ENCODE assay signal across 8 cellular contexts in the genomic region with DNA sequence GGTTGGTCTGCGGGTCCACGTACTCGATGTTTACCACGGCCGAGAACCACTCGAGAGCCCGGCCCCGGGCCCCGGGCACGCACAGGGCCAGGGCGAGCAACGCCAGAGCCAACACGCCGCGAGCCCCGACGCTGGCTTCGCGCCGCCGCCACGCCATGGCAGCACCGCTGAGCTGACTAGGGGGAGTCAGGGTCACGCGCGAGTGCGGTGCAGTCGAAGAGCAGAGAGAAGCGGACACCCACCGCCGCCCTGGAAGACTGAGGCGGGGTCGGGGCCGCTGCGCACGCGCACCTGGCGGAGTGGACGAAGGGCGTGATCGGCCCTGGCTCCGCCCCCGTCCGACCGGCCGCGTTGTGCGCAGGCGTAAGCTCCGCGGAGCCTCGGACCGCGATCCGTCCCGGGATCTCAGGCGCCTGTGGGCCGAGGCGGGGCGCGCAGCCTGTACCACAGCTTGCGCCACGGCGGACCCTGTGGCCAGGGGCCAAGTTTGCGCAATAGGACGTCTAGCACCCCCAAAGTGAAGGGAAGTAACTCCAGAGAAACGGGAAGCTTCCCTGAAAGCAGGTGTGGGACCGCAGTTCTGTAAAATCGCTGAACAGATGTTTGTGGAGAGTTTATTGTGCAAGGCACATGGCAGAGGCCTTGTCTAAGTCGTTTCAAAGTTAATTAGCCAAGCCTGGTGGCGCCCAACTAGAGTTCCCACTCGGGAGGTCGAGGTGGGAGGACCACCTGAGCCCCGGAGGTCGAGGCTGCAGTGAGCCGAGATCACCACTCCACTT. TPM values are rescaled to one million over a fixed set of nuclear protein-coding genes. Genes with fewer than 3 reads are reported as not detected.
DNase-seq lines count a peak whose midpoint lies in the region; ATAC-seq and TF ChIP-seq lines count a peak whose summit lies in the region.

A gene with protein sequence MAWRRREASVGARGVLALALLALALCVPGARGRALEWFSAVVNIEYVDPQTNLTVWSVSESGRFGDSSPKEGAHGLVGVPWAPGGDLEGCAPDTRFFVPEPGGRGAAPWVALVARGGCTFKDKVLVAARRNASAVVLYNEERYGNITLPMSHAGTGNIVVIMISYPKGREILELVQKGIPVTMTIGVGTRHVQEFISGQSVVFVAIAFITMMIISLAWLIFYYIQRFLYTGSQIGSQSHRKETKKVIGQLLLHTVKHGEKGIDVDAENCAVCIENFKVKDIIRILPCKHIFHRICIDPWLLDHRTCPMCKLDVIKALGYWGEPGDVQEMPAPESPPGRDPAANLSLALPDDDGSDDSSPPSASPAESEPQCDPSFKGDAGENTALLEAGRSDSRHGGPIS (minus strand): TSS at position 270 of the 779 bp plus-strand sequence. CDS start 113 bp downstream, at position 157.

- H3K4me1 Mint-ChIP-seq in CD14-positive monocyte = peaks cover 69% of the 10 kb centered on the region

- peaks cover 26 to 36% of the 10 kb centered on the region in 2 donors for H3K36me3 Mint-ChIP-seq in CD14-positive monocyte

- peaks cover 0 to 38% (median 0%) of the 10 kb centered on the region in 4 donors for H3K4me1 ChIP-seq in right lobe of liver

- no peaks in the 10 kb centered on the region for H3K36me3 ChIP-seq in right lobe of liver

- no peak for TF ChIP-seq CTCF in CD14-positive monocyte (IDR thresholded peaks at IDR 0.05)
- TF ChIP-seq CTCF in right lobe of liver (IDR thresholded peaks at IDR 0.05) = peak in 2 of 4 donors; percentile 9 to 23

- H3K27ac ChIP-seq in right lobe of liver = peak within 1 kb of the TSS; percentile 93 to 99 (median 94)

- ATAC-seq in GM19395 (IDR thresholded peaks at IDR 0.05; ENCODE audit: unreplicated experiment) = peak; percentile 58
- ATAC-seq in HG03558 (IDR thresholded peaks at IDR 0.05; ENCODE audit: extremely low read depth, unreplicated experiment) = peak; percentile 35
- ATAC-seq in right lobe of liver = peak; percentile 84 to 93 (median 92)

- H3K27ac Mint-ChIP-seq in CD14-positive monocyte = peak within 1 kb of the TSS; percentile 92 to 99 (median 95)

- no peaks in the 10 kb centered on the region for H3K27me3 ChIP-seq in right lobe of liver

- H3K4me3 Mint-ChIP-seq in CD14-positive monocyte = peak within 1 kb of the TSS; percentile 94 to 98

- WGBS in right lobe of liver (ENCODE audit: insufficient coverage, low coverage, low lambda C conversion rate, missing lambda C conversion rate) = 4% methylated on average over 15 of the region's 76 CpGs

- H3K4me3 ChIP-seq in right lobe of liver = peak within 1 kb of the TSS; percentile 85 to 97 (median 94)

- H3K9me3 ChIP-seq in right lobe of liver = no peaks in the 10 kb centered on the region

- DNase-seq in CD14-positive monocyte (ENCODE audit: low spot score) (peak; percentile 97), NCI-H748 treated with DMSO at 0.1 percent for 48 hours (lab: John Stamatoyannopoulos, UW) (peak; percentile 57), dermis blood vessel endothelial cell (peak; percentile 95), right lobe of liver (peak; percentile 97 to 98 (median 97))
- peak; percentile 74 to 85 for DNase-seq in activated CD4-positive, alpha-beta T cell treated with anti-CD3 and anti-CD28 coated beads, Interleukin-2, amount 50 U/mL, for 24 hours (ENCODE audit: low read depth in 1 of 2, low spot score in 1 of 2)
- DNase-seq in stimulated activated CD4-positive, alpha-beta T cell treated with anti-CD3 and anti-CD28 coated beads, Interleukin-4, amount 100 ng/mL, for 4 hours = peak; percentile 88 to 93

- intact Hi-C loops in CD14-positive monocyte (cut with micrococcal nuclease) = loop anchor here (2.0 to 5.0 kb wide), 2 partner anchors 20 to 56 kb away; a partner anchor contains a TSS
- intact Hi-C loops in right lobe of liver (cut with DNase I) = no loop called here

- peak; percentile 97 for TF ChIP-seq POLR2A in right lobe of liver (IDR thresholded peaks at IDR 0.05)

- H3K9me3 Mint-ChIP-seq in CD14-positive monocyte = peaks cover 0 to 2% (median 0%) of the 10 kb centered on the region in 7 donors

- H3K27me3 Mint-ChIP-seq in CD14-positive monocyte (ENCODE audit: low read depth in 3 of 3) = peaks cover 0 to 3% (median 0%) of the 10 kb centered on the region in 3 donors

RNA-seq across cellular contexts. Expression of the gene that starts here (rescaled TPM):
- polyA plus RNA-seq in CD14-positive monocyte = 100 to 1,000 TPM; 112 to 141 TPM
- 41.5 and 56.5 TPM in 2 replicates for total RNA-seq in dermis blood vessel endothelial cell
- 10 to 100 TPM; 20.3 to 45.4 (median 32.2) TPM for total RNA-seq in right lobe of liver

Comparison
In these comparisons a context has a peak if more than half of its experiments do, and no peak if none do; other contexts are left out.
1. Peak in every context shown above with its lines: DNase-seq, ATAC-seq, H3K4me3 ChIP-seq and H3K27ac ChIP-seq.
2. ATAC-seq: peak in every context shown above with its lines; median percentile 92 in right lobe of liver; 58 in GM19395; 35 in HG03558.
3. intact Hi-C loops: an anchor here in CD14-positive monocyte (2.0 to 5.0 kb wide); none called in right lobe of liver.